1 cellular context compared by ENCODE assay signal in genomic region chr1:198902616-198903140, GRCh38.
TF ChIP-seq lines count a peak whose summit lies in the region.

No MANE protein-coding gene starts in this region.

TF ChIP-seq in H1, 55 proteins besides CTCF, POLR2A, EP300 and RAD21 (continued from another document):
- no peak for TF ChIP-seq TAF7 (optimal IDR thresholded peaks at IDR 0.05; ENCODE audit: borderline replicate concordance, low read depth, low read length)
- no peak for TF ChIP-seq CREB1 (IDR thresholded peaks at IDR 0.05)
- TF ChIP-seq KDM5A (IDR thresholded peaks at IDR 0.05; ENCODE audit: low read length), result no peak
- no peak for TF ChIP-seq ATF3 (IDR thresholded peaks at IDR 0.05; ENCODE audit: insufficient read depth, low read depth, low read length)
- no peak for TF ChIP-seq CHD7 (IDR thresholded peaks at IDR 0.05; ENCODE audit: insufficient replicate concordance, low read length)
- TF ChIP-seq RXRA (IDR thresholded peaks at IDR 0.05; ENCODE audit: insufficient read depth, low read depth, low read length), result no peak
- TF ChIP-seq PHF8 (conservative IDR thresholded peaks at IDR 0.05; ENCODE audit: low read depth, low read length), result no peak
- no peak for TF ChIP-seq E2F6 (IDR thresholded peaks at IDR 0.05)
- no peak for TF ChIP-seq CTBP2 (IDR thresholded peaks at IDR 0.05; ENCODE audit: borderline replicate concordance, insufficient read depth, insufficient read length, low read length)
- no peak for TF ChIP-seq NANOG (IDR thresholded peaks at IDR 0.05; ENCODE audit: insufficient read depth, low read depth, low read length, poor library complexity, severe bottlenecking)
- no peak for TF ChIP-seq EGR1 (IDR thresholded peaks at IDR 0.05; ENCODE audit: borderline replicate concordance, low read depth, low read length)
